2 cellular contexts compared by ENCODE assay signal in genomic region chr6:85451586-85452306, GRCh38.
TF ChIP-seq lines count a peak whose summit lies in the region.

No MANE protein-coding gene starts in this region.

TF ChIP-seq in SK-N-SH, 30 proteins besides CTCF, POLR2A, EP300 and RAD21 (continued from another document):
- TF ChIP-seq TAF1 (IDR thresholded peaks at IDR 0.05; ENCODE audit: borderline replicate concordance, low read depth, low read length) (no peak), FOSL2 (IDR thresholded peaks at IDR 0.05; ENCODE audit: borderline replicate concordance, low read depth) (no peak), MXI1 (IDR thresholded peaks at IDR 0.05; ENCODE audit: low read depth, low read length) (no peak), RCOR1 (IDR thresholded peaks at IDR 0.05; ENCODE audit: low read length) (no peak), ZBTB33 (IDR thresholded peaks at IDR 0.05; ENCODE audit: borderline replicate concordance, low read depth) (no peak), MEF2A (IDR thresholded peaks at IDR 0.05; ENCODE audit: borderline replicate concordance, low read depth) (no peak), NFIC (IDR thresholded peaks at IDR 0.05; ENCODE audit: borderline replicate concordance) (no peak), RXRA (IDR thresholded peaks at IDR 0.05; ENCODE audit: borderline replicate concordance, low read depth) (no peak)
- TF ChIP-seq, protein P1, sequence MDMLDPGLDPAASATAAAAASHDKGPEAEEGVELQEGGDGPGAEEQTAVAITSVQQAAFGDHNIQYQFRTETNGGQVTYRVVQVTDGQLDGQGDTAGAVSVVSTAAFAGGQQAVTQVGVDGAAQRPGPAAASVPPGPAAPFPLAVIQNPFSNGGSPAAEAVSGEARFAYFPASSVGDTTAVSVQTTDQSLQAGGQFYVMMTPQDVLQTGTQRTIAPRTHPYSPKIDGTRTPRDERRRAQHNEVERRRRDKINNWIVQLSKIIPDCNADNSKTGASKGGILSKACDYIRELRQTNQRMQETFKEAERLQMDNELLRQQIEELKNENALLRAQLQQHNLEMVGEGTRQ (IDR thresholded peaks at IDR 0.05; ENCODE audit: borderline replicate concordance, low read depth, low read length), result no peak

TF ChIP-seq in SK-N-SH treated with all-trans-retinoic acid at 6 μM for 48 hours, 23 proteins besides CTCF, POLR2A, EP300 and RAD21 (continued from another document):
- TF ChIP-seq ZC3H10 (CRISPR knock-in tag; IDR thresholded peaks at IDR 0.05) (no peak), TCF4 (CRISPR knock-in tag; IDR thresholded peaks at IDR 0.05; ENCODE audit: borderline replicate concordance) (no peak), ZFP3 (CRISPR knock-in tag; IDR thresholded peaks at IDR 0.05) (no peak)
TF ChIP-seq in SK-N-SH treated with all-trans-retinoic acid at 6 μM for 48 hours: peak in this region for 0.
